In the genomic region with DNA sequence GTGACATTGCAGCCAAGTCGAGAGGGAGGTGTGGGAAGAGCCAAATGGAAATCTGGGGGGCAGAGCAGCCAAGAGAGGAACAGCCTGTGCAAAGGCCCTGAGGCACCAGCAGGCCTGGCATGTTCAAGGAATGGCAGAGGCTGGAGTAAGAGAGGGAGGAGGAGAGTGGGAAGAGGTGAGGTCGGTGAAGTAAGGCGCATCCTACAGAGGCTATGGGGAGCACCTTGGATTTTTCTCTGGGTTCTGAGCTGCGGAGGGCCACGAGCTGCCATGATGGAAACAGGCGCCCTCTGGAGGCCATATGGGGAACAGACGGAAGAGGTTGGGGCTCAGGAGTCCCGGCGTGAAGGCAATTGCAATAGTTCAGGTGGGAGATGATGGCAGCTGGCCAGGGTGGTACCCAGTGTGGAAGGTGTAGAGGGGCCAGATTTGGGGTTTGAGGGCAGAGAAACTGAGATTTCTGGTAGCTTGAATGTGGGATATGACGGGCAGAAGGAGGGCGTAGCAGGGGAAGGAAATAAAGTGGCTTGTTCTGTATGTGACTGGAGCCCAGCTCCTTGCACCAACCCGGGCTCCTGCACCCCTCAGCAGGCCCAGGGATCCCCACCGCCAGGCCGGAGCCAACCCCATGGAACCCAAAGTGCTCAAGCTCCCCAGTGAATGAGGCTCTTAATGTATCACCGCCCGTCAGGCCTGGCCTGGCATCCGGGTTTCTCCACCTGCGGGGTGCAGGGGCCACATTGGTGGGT, we compare ENCODE assay signal across 7 cellular contexts. TPM values are rescaled to one million over a fixed set of nuclear protein-coding genes. Genes with fewer than 3 reads are reported as not detected.
DNase-seq lines count a peak whose midpoint lies in the region; ATAC-seq and TF ChIP-seq lines count a peak whose summit lies in the region.
"Had no signal": no experiment of that assay in that cellular context is flagged by ENCODE, and none has a peak within 500 bp of the region (broad histone marks: within the 10 kb centered on the region; RNA-seq: fewer than 3 reads in every experiment).

No MANE protein-coding gene starts in this region.

- no peak for TF ChIP-seq CTCF in activated B cell treated with CpG ODN at 0.5 μM for 24 hours (IDR thresholded peaks at IDR 0.05)
- TF ChIP-seq CTCF in foreskin keratinocyte (conservative IDR thresholded peaks at IDR 0.05), result peak; percentile 71
- peak; percentile 41 to 62 (median 56) for TF ChIP-seq CTCF in testis (IDR thresholded peaks at IDR 0.05)

- H3K27ac ChIP-seq in foreskin keratinocyte (no peak overlapping the region), testis (peak overlapping the region; percentile 19 to 50)

- DNase-seq in HuH-7.5 (ENCODE audit: low spot score) (peak; percentile 60), activated B cell treated with CpG ODN at 0.5 μM for 24 hours (peak; percentile 44), foreskin keratinocyte (no peak), testis (peak; percentile 51), AG08395 (ENCODE audit: low spot score) (no peak)

- CTCF ChIA-PET in activated B cell treated with CpG ODN at 0.5 μM for 24 hours (lab: Charles Lee), result interaction anchor here (0.6 to 3.9 kb wide), 8 partner anchors 9 to 237 kb away, joined by 3 to 22 read pairs (median 5); partner anchors contain the start of gene SLC1A5

- intact Hi-C loops in activated B cell treated with CpG ODN at 0.5 μM for 24 hours (cut with micrococcal nuclease) (no loop called here), testis (cut with DNase I; ENCODE audit: low total_unique reads) (no loop called here)

- peaks cover 2% of the 10 kb centered on the region for H3K36me3 Mint-ChIP-seq in activated B cell treated with CpG ODN at 0.5 μM for 24 hours (ENCODE audit: low read depth)

- H3K4me1 Mint-ChIP-seq in activated B cell treated with CpG ODN at 0.5 μM for 24 hours, result peaks cover 3% of the 10 kb centered on the region

- H3K27me3 Mint-ChIP-seq in activated B cell treated with CpG ODN at 0.5 μM for 24 hours, result no peaks in the 10 kb centered on the region
- H3K27me3 Mint-ChIP-seq: dendritic cell treated with granulocyte-macrophage colony-stimulating factor and Interleukin-4, amounts not matched to agents 40 ng/mL and 50 ng/mL, for 4 days had no signal

- POLR2A ChIA-PET in activated B cell treated with CpG ODN at 0.5 μM for 24 hours (lab: Charles Lee), result interaction anchor here (0.8 to 1.4 kb wide), 3 partner anchors 20 to 167 kb away, joined by 3 read pairs; no protein-coding TSS in a partner anchor

- no peaks in the 10 kb centered on the region for H3K9me3 ChIP-seq in testis

- ATAC-seq in activated B cell treated with CpG ODN at 0.5 μM for 24 hours (ENCODE audit: low read depth) (peak; percentile 78), foreskin keratinocyte (no peak), GM21367 (IDR thresholded peaks at IDR 0.05; ENCODE audit: unreplicated experiment) (no peak)

- no peaks in the 10 kb centered on the region for H3K36me3 ChIP-seq in testis (ENCODE audit: low read depth, missing control alignments)

- H3K27me3 ChIP-seq in foreskin keratinocyte (no peaks in the 10 kb centered on the region), testis (no peaks in the 10 kb centered on the region)

- no peak overlapping the region for H3K27ac Mint-ChIP-seq in activated B cell treated with CpG ODN at 0.5 μM for 24 hours
- H3K27ac Mint-ChIP-seq: dendritic cell treated with granulocyte-macrophage colony-stimulating factor and Interleukin-4, amounts not matched to agents 40 ng/mL and 50 ng/mL, for 4 days had no signal

- TF ChIP-seq POLR2A in testis (IDR thresholded peaks at IDR 0.05), result no peak

- H3K4me3 ChIP-seq in testis, result no peak overlapping the region

- WGBS in testis, 2 donors, result 65 to 76% methylated on average over 16 to 18 of the region's 18 CpGs

- H3K4me1 ChIP-seq in foreskin keratinocyte (peaks cover 4% of the 10 kb centered on the region), testis (peaks cover 16% of the 10 kb centered on the region)

- H3K9me3 Mint-ChIP-seq in activated B cell treated with CpG ODN at 0.5 μM for 24 hours, result no peaks in the 10 kb centered on the region
- H3K9me3 Mint-ChIP-seq: dendritic cell treated with granulocyte-macrophage colony-stimulating factor and Interleukin-4, amounts not matched to agents 40 ng/mL and 50 ng/mL, for 4 days had no signal

- no peak overlapping the region for H3K4me3 Mint-ChIP-seq in activated B cell treated with CpG ODN at 0.5 μM for 24 hours
- H3K4me3 Mint-ChIP-seq: dendritic cell treated with granulocyte-macrophage colony-stimulating factor and Interleukin-4, amounts not matched to agents 40 ng/mL and 50 ng/mL, for 4 days had no signal

RNA-seq across cellular contexts. Expression of gene STRN4, which starts 20.5 kb away (rescaled TPM):
- total RNA-seq in activated B cell treated with CpG ODN at 0.5 μM for 24 hours (83.9 and 90.4 TPM in 2 replicates), foreskin keratinocyte (66.6 and 68.4 TPM in 2 replicates), testis (100 to 1,000 TPM; 229 to 308 TPM)
- polyA plus RNA-seq in foreskin keratinocyte (58.0 and 58.2 TPM in 2 replicates), testis (ENCODE audit: insufficient read depth, low read depth, low replicate concordance) (213 TPM)

RNA-seq across cellular contexts. Expression of gene FKRP, which starts 20.9 kb away (rescaled TPM):
- 28.3 and 35.8 TPM in 2 replicates for total RNA-seq in activated B cell treated with CpG ODN at 0.5 μM for 24 hours
- 11.9 and 14.8 TPM in 2 replicates for total RNA-seq in foreskin keratinocyte
- 9.9 and 10.0 TPM in 2 replicates for polyA plus RNA-seq in foreskin keratinocyte
- 10 to 100 TPM; 33.0 to 37.2 TPM for total RNA-seq in testis
- 22.9 TPM for polyA plus RNA-seq in testis (ENCODE audit: insufficient read depth, low read depth, low replicate concordance)

RNA-seq across cellular contexts. Expression of gene SLC1A5, which starts 21.7 kb away (rescaled TPM):
- 70.7 and 77.9 TPM in 2 replicates for total RNA-seq in activated B cell treated with CpG ODN at 0.5 μM for 24 hours
- 176 and 218 TPM in 2 replicates for total RNA-seq in foreskin keratinocyte
- polyA plus RNA-seq in foreskin keratinocyte, result 237 and 281 TPM in 2 replicates
- total RNA-seq in testis, result 10 to 100 TPM; 58.1 to 69.9 TPM
- 91.0 TPM for polyA plus RNA-seq in testis (ENCODE audit: insufficient read depth, low read depth, low replicate concordance)

RNA-seq across cellular contexts. Expression of gene PRKD2, which starts 49.8 kb away (rescaled TPM):
- total RNA-seq in activated B cell treated with CpG ODN at 0.5 μM for 24 hours, result 157 and 191 TPM in 2 replicates
- total RNA-seq in foreskin keratinocyte, result 40.8 and 44.6 TPM in 2 replicates
- polyA plus RNA-seq in foreskin keratinocyte, result 47.2 and 50.4 TPM in 2 replicates
- total RNA-seq in testis, result 10 to 100 TPM; 25.6 to 35.4 TPM
- polyA plus RNA-seq in testis (ENCODE audit: insufficient read depth, low read depth, low replicate concordance), result 22.6 TPM

Comparison
In these comparisons a context has a peak if more than half of its experiments do, and no peak if none do; other contexts are left out.
1. DNase-seq: peak in HuH-7.5 (single experiment), activated B cell treated with CpG ODN at 0.5 μM for 24 hours (single experiment) and testis (single experiment); none in foreskin keratinocyte (0 of 2) and AG08395 (single experiment).